Comparison of ENCODE assay signal across 8 cellular contexts in the genomic region with DNA sequence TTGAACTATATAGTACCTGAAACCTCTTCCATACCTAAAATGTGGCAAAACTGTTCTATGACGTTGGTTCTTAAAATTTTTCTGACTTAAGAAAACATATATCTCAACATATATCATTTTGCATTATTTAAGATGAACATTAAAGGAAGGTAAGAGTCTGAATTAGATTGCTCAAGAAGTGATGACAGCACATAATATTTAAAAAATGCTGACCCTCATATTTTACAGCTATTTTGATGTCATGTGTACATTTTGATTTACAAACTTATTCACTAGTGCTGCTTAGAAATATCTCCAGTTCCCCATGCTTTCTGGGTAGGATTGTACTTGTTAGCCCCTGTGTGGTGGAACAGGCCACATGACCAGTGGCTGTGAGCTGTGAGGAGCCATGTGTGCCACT.
"Had no signal": no experiment of that assay in that cellular context is flagged by ENCODE, and none has a peak within 500 bp of the region (broad histone marks: within the 10 kb centered on the region; RNA-seq: fewer than 3 reads in every experiment).

No MANE protein-coding gene starts in this region.

- H2AFZ ChIP-seq: GM23338 had no signal

- H3K9ac ChIP-seq: KMS-11 had no signal

- H3K4me2 ChIP-seq: GM23338, KMS-11 had no signal

- DNase-seq: H9, HCEC 1CT, KBM-7 had no signal

- ATAC-seq: GM23338 had no signal

- H3K27ac ChIP-seq: KMS-11 had no signal

- FAIRE-seq: H1, H54, HTR-8/SVneo had no signal

- H3K4me3 ChIP-seq: GM23338 had no signal
